9 cellular contexts compared by ENCODE assay signal in the genomic region with DNA sequence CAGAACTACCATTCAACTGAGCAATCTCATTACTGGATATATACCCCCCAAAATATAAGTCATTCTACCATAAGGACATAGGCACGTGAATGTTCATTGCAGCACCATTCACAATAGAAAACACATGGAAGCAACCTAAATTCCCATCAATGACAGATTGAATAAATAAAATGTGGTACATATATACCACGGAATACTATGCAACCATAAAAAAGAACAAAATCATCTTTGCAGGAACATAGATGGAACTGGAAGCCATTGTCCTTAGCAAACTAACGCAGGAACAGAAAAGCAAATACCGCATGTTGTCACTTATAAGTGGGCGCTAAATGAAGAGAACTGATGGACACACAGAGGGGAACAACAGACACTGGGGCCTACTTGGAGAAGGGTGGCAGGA. TPM values are rescaled to one million over a fixed set of nuclear protein-coding genes. Genes with fewer than 3 reads are reported as not detected.
"Had no signal": no experiment of that assay in that cellular context is flagged by ENCODE, and none has a peak within 500 bp of the region (broad histone marks: within the 10 kb centered on the region; RNA-seq: fewer than 3 reads in every experiment).

No MANE protein-coding gene starts in this region.

- DNase-seq: GM23248, H9, HCEC 1CT, HFFc6, IMR-90 had no signal

- H3K4me3 ChIP-seq: GM23248, K562 had no signal

- H3K27ac Mint-ChIP-seq: HFFc6 had no signal

- H3K9ac ChIP-seq: GM23248 had no signal

- ATAC-seq: K562 had no signal

- H3K4me3 Mint-ChIP-seq: H9, HFFc6 had no signal

- H3K27ac ChIP-seq: GM23248, HL-60 had no signal

- H2AFZ ChIP-seq: GM23248 had no signal

- H3K9me3 Mint-ChIP-seq: H9, HFFc6 had no signal

RNA-seq across cellular contexts. Expression of a gene that starts 14.1 kb away (rescaled TPM):
- total RNA-seq: GM23248, H1, H9, HFFc6, HT1080, IMR-90, K562 had no signal
- polyA plus RNA-seq: GM23248, H1, IMR-90 had no signal
